ENCODE assay signal across 8 cellular contexts in genomic region chr3:112734718-112735350, GRCh38.
DNase-seq lines count a peak whose midpoint lies in the region; ATAC-seq and TF ChIP-seq lines count a peak whose summit lies in the region.

No MANE protein-coding gene starts in this region.

- no peaks in the 10 kb centered on the region for H3K79me2 ChIP-seq in OCI-LY1 (ENCODE audit: insufficient read depth, low read length)

- H3K27ac Mint-ChIP-seq in activated CD8-positive, alpha-beta memory T cell treated with anti-CD3 and anti-CD28 coated beads, Interleukin-2, amount 10 ng/mL, durations not matched to agents 7 days and 5 days: peak overlapping the region; percentile 2
- no peak overlapping the region for H3K27ac Mint-ChIP-seq in neural crest cell (ENCODE audit: unreplicated experiment)

- no peak overlapping the region for H3K4me3 ChIP-seq in HL-60 (replicated peaks; ENCODE audit: insufficient read depth, low read length)
- no peak overlapping the region for H3K4me3 ChIP-seq in OCI-LY1 (ENCODE audit: low read depth, low read length, poor library complexity, severe bottlenecking)
- H3K4me3 ChIP-seq in esophagus muscularis mucosa: no peak overlapping the region

- TF ChIP-seq CTCF in HL-60 (IDR thresholded peaks at IDR 0.05; ENCODE audit: insufficient read depth, low read length) (peak; percentile 66), OCI-LY1 (IDR thresholded peaks at IDR 0.05; ENCODE audit: low read length) (peak; percentile 77), esophagus muscularis mucosa (IDR thresholded peaks at IDR 0.05) (peak; percentile 51 to 67 (median 53)), neural crest cell (conservative IDR thresholded peaks at IDR 0.05) (peak; percentile 68)

- no peaks in the 10 kb centered on the region for H3K27me3 Mint-ChIP-seq in activated CD8-positive, alpha-beta memory T cell treated with anti-CD3 and anti-CD28 coated beads, Interleukin-2, amount 10 ng/mL, durations not matched to agents 7 days and 5 days
- H3K27me3 Mint-ChIP-seq in neural crest cell (ENCODE audit: low read depth): no peaks in the 10 kb centered on the region

- H3K9me2 ChIP-seq in OCI-LY1 (ENCODE audit: low read depth, low read length): no peaks in the 10 kb centered on the region

- H3K36me3 Mint-ChIP-seq in activated CD8-positive, alpha-beta memory T cell treated with anti-CD3 and anti-CD28 coated beads, Interleukin-2, amount 10 ng/mL, durations not matched to agents 7 days and 5 days: no peaks in the 10 kb centered on the region
- H3K36me3 Mint-ChIP-seq in neural crest cell (ENCODE audit: low read depth): no peaks in the 10 kb centered on the region

- no peak overlapping the region for H3K27ac ChIP-seq in HL-60 (replicated peaks)
- H3K27ac ChIP-seq in OCI-LY1 (ENCODE audit: low read depth, low read length, poor library complexity, severe bottlenecking): no peak overlapping the region
- H3K27ac ChIP-seq in esophagus muscularis mucosa (replicated peaks in 1 of 4): no peak overlapping the region
- H3K27ac ChIP-seq in substantia nigra (ENCODE audit: low read depth, low read length, poor library complexity, severe bottlenecking): no peak overlapping the region

- H3K4me3 Mint-ChIP-seq in activated CD8-positive, alpha-beta memory T cell treated with anti-CD3 and anti-CD28 coated beads, Interleukin-2, amount 10 ng/mL, durations not matched to agents 7 days and 5 days: no peak overlapping the region
- H3K4me3 Mint-ChIP-seq in neural crest cell: no peak overlapping the region

- peak; percentile 95 for DNase-seq in ELF-1 (ENCODE audit: low read depth, low spot score)
- peak; percentile 57 to 75 for DNase-seq in HL-60 (ENCODE audit: low read depth in 1 of 2, low spot score in 1 of 2)
- DNase-seq in activated CD8-positive, alpha-beta memory T cell treated with anti-CD3 and anti-CD28 coated beads, Interleukin-2, amount 10 ng/mL, durations not matched to agents 7 days and 5 days: peak; percentile 79
- DNase-seq in esophagus muscularis mucosa (ENCODE audit: extremely low spot score): no peak
- DNase-seq in neural crest cell (ENCODE audit: low read depth, low spot score): peak; percentile 58
- peak in 34 of 49 donors; percentile 0 to 40 (median 6) for DNase-seq in substantia nigra (lab: John Stamatoyannopoulos, UW)

- CTCF ChIA-PET in activated CD8-positive, alpha-beta memory T cell treated with anti-CD3 and anti-CD28 coated beads, Interleukin-2, amount 10 ng/mL, durations not matched to agents 7 days and 5 days (lab: Charles Lee): interaction anchor here (0.6 to 9.4 kb wide), 64 partner anchors 8 to 554 kb away, joined by 3 to 131 read pairs (median 4); partner anchors contain the start of genes CD200R1 and GTPBP8

- no peak overlapping the region for H3K4me2 ChIP-seq in OCI-LY1 (ENCODE audit: low read length)

- peak; percentile 64 for ATAC-seq in activated CD8-positive, alpha-beta memory T cell treated with anti-CD3 and anti-CD28 coated beads, Interleukin-2, amount 10 ng/mL, durations not matched to agents 7 days and 5 days
- no peak for ATAC-seq in GM18519 (IDR thresholded peaks at IDR 0.05; ENCODE audit: low FRiP score, unreplicated experiment)

- no peak overlapping the region for H2AFZ ChIP-seq in OCI-LY1 (ENCODE audit: low read length)

- no peaks in the 10 kb centered on the region for H4K20me1 ChIP-seq in OCI-LY1 (ENCODE audit: insufficient read depth, low read length)

- H3K4me1 Mint-ChIP-seq in activated CD8-positive, alpha-beta memory T cell treated with anti-CD3 and anti-CD28 coated beads, Interleukin-2, amount 10 ng/mL, durations not matched to agents 7 days and 5 days: peaks cover 38% of the 10 kb centered on the region
- no peaks in the 10 kb centered on the region for H3K4me1 Mint-ChIP-seq in neural crest cell

- no peaks in the 10 kb centered on the region for H3K9me3 Mint-ChIP-seq in activated CD8-positive, alpha-beta memory T cell treated with anti-CD3 and anti-CD28 coated beads, Interleukin-2, amount 10 ng/mL, durations not matched to agents 7 days and 5 days (ENCODE audit: low read depth)
- H3K9me3 Mint-ChIP-seq in neural crest cell: no peaks in the 10 kb centered on the region

- H3K27me3 ChIP-seq in HL-60 (ENCODE audit: insufficient read depth, poor library complexity, severe bottlenecking) (no peaks in the 10 kb centered on the region), OCI-LY1 (ENCODE audit: insufficient read depth, low read length) (no peaks in the 10 kb centered on the region), esophagus muscularis mucosa (no peaks in the 10 kb centered on the region)

- no peak overlapping the region for H3K9ac ChIP-seq in OCI-LY1 (ENCODE audit: low read length)

- no peaks in the 10 kb centered on the region for H3F3A ChIP-seq in OCI-LY1 (ENCODE audit: insufficient read depth, low read length)

- 80% methylated on average over 12 of the region's 12 CpGs for WGBS in esophagus muscularis mucosa

- H3K36me3 ChIP-seq in OCI-LY1 (ENCODE audit: insufficient read depth, low read length) (no peaks in the 10 kb centered on the region), esophagus muscularis mucosa (no peaks in the 10 kb centered on the region)

- H3K9me3 ChIP-seq in OCI-LY1 (ENCODE audit: low read length) (no peaks in the 10 kb centered on the region), esophagus muscularis mucosa (no peaks in the 10 kb centered on the region)

- intact Hi-C loops in esophagus muscularis mucosa (cut with DNase I): loop anchor here (2.0 to 10.0 kb wide), 3 partner anchors 82 to 244 kb away; no protein-coding TSS in a partner anchor

- no peak for TF ChIP-seq EP300 in esophagus muscularis mucosa (IDR thresholded peaks at IDR 0.05)

- H3K4me1 ChIP-seq in OCI-LY1 (ENCODE audit: insufficient read depth, low read length, severe bottlenecking) (no peaks in the 10 kb centered on the region), esophagus muscularis mucosa (peaks cover 0 to 4% (median 0%) of the 10 kb centered on the region in 4 donors)

- no peak for TF ChIP-seq POLR2A in esophagus muscularis mucosa (IDR thresholded peaks at IDR 0.05; ENCODE audit: low read depth)
